In genomic region chr2:156322681-156323211, GRCh38 we compare ENCODE assay signal across 9 cellular contexts. TPM values are rescaled to one million over a fixed set of nuclear protein-coding genes. Genes with fewer than 3 reads are reported as not detected.
DNase-seq lines count a peak whose midpoint lies in the region; ATAC-seq and TF ChIP-seq lines count a peak whose summit lies in the region.
"Had no signal": no experiment of that assay in that cellular context is flagged by ENCODE, and none has a peak within 500 bp of the region (broad histone marks: within the 10 kb centered on the region; RNA-seq: fewer than 3 reads in every experiment).

No MANE protein-coding gene starts in this region.

- DNase-seq in coronary artery (ENCODE audit: low spot score) (no peak), progenitor cell of endocrine pancreas (ENCODE audit: low spot score, unreplicated experiment) (no peak), NCI-H2081 treated with DMSO at 0.1 percent for 48 hours (lab: John Stamatoyannopoulos, UW) (no peak), HAP-1 (ENCODE audit: low spot score in 2 of 2) (no peak)
- DNase-seq in effector memory CD4-positive, alpha-beta T cell, result no peak
- DNase-seq: T-helper 9 cell had no signal

- no peak overlapping the region for H3K27ac ChIP-seq in coronary artery
- no peak overlapping the region for H3K27ac ChIP-seq in effector memory CD4-positive, alpha-beta T cell (ENCODE audit: insufficient read depth, low read length, poor library complexity, severe bottlenecking)

- H3K9me3 Mint-ChIP-seq in progenitor cell of endocrine pancreas (ENCODE audit: low read depth), result no peaks in the 10 kb centered on the region

- H3K36me3 Mint-ChIP-seq in progenitor cell of endocrine pancreas (ENCODE audit: insufficient read depth), result peaks cover 40% of the 10 kb centered on the region

- no peaks in the 10 kb centered on the region for H3K36me3 ChIP-seq in effector memory CD4-positive, alpha-beta T cell (ENCODE audit: control insufficient read depth, insufficient read depth, low read length)
- H3K36me3 ChIP-seq in HAP-1 (replicated peaks), result peaks cover 6% of the 10 kb centered on the region

- no peak for TF ChIP-seq CTCF in coronary artery (IDR thresholded peaks at IDR 0.05)
- TF ChIP-seq CTCF in progenitor cell of endocrine pancreas (IDR thresholded peaks at IDR 0.05; ENCODE audit: unreplicated experiment), result no peak

- ATAC-seq in GM18909 (IDR thresholded peaks at IDR 0.05; ENCODE audit: poor library complexity, unreplicated experiment), result peak; percentile 33
- ATAC-seq in HG02798 (IDR thresholded peaks at IDR 0.05; ENCODE audit: poor library complexity, unreplicated experiment), result peak; percentile 21
- no peak for ATAC-seq in HG03045 (IDR thresholded peaks at IDR 0.05; ENCODE audit: unreplicated experiment)

- H3K27me3 Mint-ChIP-seq in progenitor cell of endocrine pancreas, result peaks cover 53% of the 10 kb centered on the region

- in situ Hi-C loops in HAP-1 (cut with MboI; ENCODE audit: low sequenced_read_pairs), result no loop called here

- H3K4me1 Mint-ChIP-seq in progenitor cell of endocrine pancreas (ENCODE audit: low read depth), result peaks cover 8% of the 10 kb centered on the region

- H3K27me3 ChIP-seq in effector memory CD4-positive, alpha-beta T cell (replicated peaks; ENCODE audit: control insufficient read depth, insufficient read depth, low read length, poor library complexity, severe bottlenecking), result peaks cover 41% of the 10 kb centered on the region
- H3K27me3 ChIP-seq in HAP-1 (ENCODE audit: low read depth), result no peaks in the 10 kb centered on the region

- H3K4me3 Mint-ChIP-seq in progenitor cell of endocrine pancreas (ENCODE audit: low read depth), result peak overlapping the region; percentile 53

- H3K9me3 ChIP-seq in effector memory CD4-positive, alpha-beta T cell (ENCODE audit: control insufficient read depth, low read length), result no peaks in the 10 kb centered on the region
- peaks cover 2% of the 10 kb centered on the region; the same call in 1 of the 2 replicates for H3K9me3 ChIP-seq in HAP-1

- no peak overlapping the region for H3K27ac Mint-ChIP-seq in progenitor cell of endocrine pancreas

- peak overlapping the region; percentile 73 for H3K4me3 ChIP-seq in coronary artery
- H3K4me3 ChIP-seq in effector memory CD4-positive, alpha-beta T cell (ENCODE audit: insufficient read depth, low read depth, low read length, poor library complexity, severe bottlenecking), result no peak overlapping the region
- H3K4me3 ChIP-seq in HAP-1, result no peak overlapping the region

- peaks cover 32% of the 10 kb centered on the region for H3K4me1 ChIP-seq in effector memory CD4-positive, alpha-beta T cell (ENCODE audit: control insufficient read depth, insufficient read depth, low read length, poor library complexity, severe bottlenecking)
- H3K4me1 ChIP-seq in HAP-1, result no peaks in the 10 kb centered on the region

RNA-seq across cellular contexts. Expression of gene NR4A2, which starts 9.8 kb away (rescaled TPM):
- total RNA-seq in progenitor cell of endocrine pancreas, result 7.9 and 8.3 TPM in 2 replicates
